Comparison of ENCODE assay signal across 10 cellular contexts in genomic region chr7:47572101-47572460, GRCh38. TPM values are rescaled to one million over a fixed set of nuclear protein-coding genes. Genes with fewer than 3 reads are reported as not detected.
A peak's percentile ranks its signal among the peaks of the same experiment; 100 is the strongest.
DNase-seq lines count a peak whose midpoint lies in the region; ATAC-seq and TF ChIP-seq lines count a peak whose summit lies in the region.
"Had no signal": no experiment of that assay in that cellular context is flagged by ENCODE, and none has a peak within 500 bp of the region (broad histone marks: within the 10 kb centered on the region; RNA-seq: fewer than 3 reads in every experiment).

No MANE protein-coding gene starts in this region.

- H3K36me3 ChIP-seq in breast epithelium (no peaks in the 10 kb centered on the region), lower lobe of right lung (peaks cover 5% of the 10 kb centered on the region), testis (ENCODE audit: low read depth, missing control alignments) (no peaks in the 10 kb centered on the region)

- intact Hi-C loops in breast epithelium (cut with DNase I; ENCODE audit: low total_unique reads): no loop called here
- intact Hi-C loops in lower lobe of right lung (cut with DNase I): no loop called here
- intact Hi-C loops in testis (cut with DNase I; ENCODE audit: low total_unique reads): loop anchor here (10.0 kb wide), 1 partner anchor 53 kb away; no protein-coding TSS in a partner anchor

- H3K4me1 ChIP-seq in breast epithelium (peaks cover 18 to 34% of the 10 kb centered on the region in 2 donors), lower lobe of right lung (peaks cover 99% of the 10 kb centered on the region), testis (peaks cover 90% of the 10 kb centered on the region)

- ATAC-seq in lower lobe of right lung: peak in 1 of 2 donors; percentile 1
- no peak for ATAC-seq in activated naive CD4-positive, alpha-beta T cell treated with anti-CD3 and anti-CD28 coated beads, Interleukin-2, amount 50 U/mL, for 72 hours

- H3K27me3 ChIP-seq in breast epithelium (no peaks in the 10 kb centered on the region), lower lobe of right lung (ENCODE audit: low read depth) (no peaks in the 10 kb centered on the region), testis (no peaks in the 10 kb centered on the region)

- TF ChIP-seq POLR2A in breast epithelium (IDR thresholded peaks at IDR 0.05): no peak
- TF ChIP-seq POLR2A in testis (IDR thresholded peaks at IDR 0.05): no peak

- peaks cover 1% of the 10 kb centered on the region for H3K27me3 Mint-ChIP-seq in IgD-negative memory B cell

- H3K27ac ChIP-seq in breast epithelium (peak overlapping the region; percentile 77 to 82), lower lobe of right lung (peak overlapping the region; percentile 87), testis (peak overlapping the region; percentile 82 to 84)

- peak in 1 of 2 donors; percentile 32 for DNase-seq in breast epithelium (ENCODE audit: low spot score in 2 of 2)
- DNase-seq in lower lobe of right lung: no peak
- no peak for DNase-seq in testis
- no peak for DNase-seq in NCI-H1105 (lab: John Stamatoyannopoulos, UW)
- DNase-seq in DMS79 (lab: John Stamatoyannopoulos, UW): no peak
- DNase-seq in activated naive CD4-positive, alpha-beta T cell treated with anti-CD3 and anti-CD28 coated beads, Interleukin-2, amount 50 U/mL, for 72 hours (ENCODE audit: low spot score in 2 of 2): no peak
- no peak for DNase-seq in G401 (ENCODE audit: low spot score)
- DNase-seq: activated CD4-positive, alpha-beta T cell treated with anti-CD3 and anti-CD28 coated beads for 4 hours; NCI-H526 had no signal

- 38 to 52% methylated on average over 14 of the region's 14 CpGs for WGBS in testis, 2 donors

- no peak for TF ChIP-seq CTCF in breast epithelium (IDR thresholded peaks at IDR 0.05)
- no peak for TF ChIP-seq CTCF in lower lobe of right lung (IDR thresholded peaks at IDR 0.05)
- no peak for TF ChIP-seq CTCF in testis (IDR thresholded peaks at IDR 0.05)

- peaks cover under 1% of the 10 kb centered on the region for H3K36me3 Mint-ChIP-seq in IgD-negative memory B cell
- H3K36me3 Mint-ChIP-seq in activated naive CD4-positive, alpha-beta T cell treated with anti-CD3 and anti-CD28 coated beads, Interleukin-2, amount 50 U/mL, for 72 hours: no peaks in the 10 kb centered on the region

- H3K4me1 Mint-ChIP-seq in IgD-negative memory B cell: peaks cover 51 to 67% (median 54%) of the 10 kb centered on the region in 3 donors

- in situ Hi-C loops in G401 (cut with HindIII; ENCODE audit: low sequenced_read_pairs): no loop called here

- no peaks in the 10 kb centered on the region for H3K9me3 ChIP-seq in breast epithelium
- H3K9me3 ChIP-seq in lower lobe of right lung: no peaks in the 10 kb centered on the region
- H3K9me3 ChIP-seq in testis: no peaks in the 10 kb centered on the region

- peak overlapping the region in 2 of 3 donors; percentile 13 to 71 for H3K27ac Mint-ChIP-seq in IgD-negative memory B cell
- H3K27ac Mint-ChIP-seq in activated naive CD4-positive, alpha-beta T cell treated with anti-CD3 and anti-CD28 coated beads, Interleukin-2, amount 50 U/mL, for 72 hours: no peak overlapping the region

- H3K9me3 Mint-ChIP-seq in IgD-negative memory B cell: no peaks in the 10 kb centered on the region
- H3K9me3 Mint-ChIP-seq in activated naive CD4-positive, alpha-beta T cell treated with anti-CD3 and anti-CD28 coated beads, Interleukin-2, amount 50 U/mL, for 72 hours: peaks cover 0 to 7% of the 10 kb centered on the region in 2 donors

- H3K4me3 Mint-ChIP-seq in IgD-negative memory B cell: peak overlapping the region in 1 of 4 donors; percentile 54

- H3K4me3 ChIP-seq in breast epithelium (peak overlapping the region in 2 of 3 donors; percentile 24 to 55), lower lobe of right lung (peak overlapping the region; percentile 33), testis (no peak overlapping the region)

RNA-seq across cellular contexts. Expression of gene TNS3, which starts 9.8 kb away (rescaled TPM):
- 12.5 TPM for polyA plus RNA-seq in IgD-negative memory B cell
- total RNA-seq in breast epithelium: 10 to 100 TPM; 41.0 to 78.1 (median 56.2) TPM
- 174 TPM for total RNA-seq in lower lobe of right lung
- total RNA-seq in testis: 10 to 100 TPM; 60.0 to 93.5 TPM
- polyA plus RNA-seq in testis (ENCODE audit: insufficient read depth, low read depth, low replicate concordance): 28.5 TPM
- total RNA-seq in activated naive CD4-positive, alpha-beta T cell treated with anti-CD3 and anti-CD28 coated beads, Interleukin-2, amount 50 U/mL, for 72 hours: 1 to 10 TPM in 1 of 2 donors, under 1 TPM in 1; 0.23 to 1.7 TPM
- 35.4 and 37.3 TPM in 2 replicates for total RNA-seq in G401 (2014; rRNA removed; shearing (Covaris generic))

Comparison
In these comparisons a context has a peak if more than half of its experiments do, and no peak if none do; other contexts are left out.
1. H3K27ac Mint-ChIP-seq: peak in IgD-negative memory B cell (2 of 3); none in activated naive CD4-positive, alpha-beta T cell treated with anti-CD3 and anti-CD28 coated beads, Interleukin-2, amount 50 U/mL, for 72 hours (0 of 2).
2. H3K4me3 ChIP-seq: peak in breast epithelium (2 of 3) and lower lobe of right lung (single experiment); none in testis (0 of 2).
3. RNA of gene TNS3, which starts 9.8 kb away (total RNA-seq): 174 TPM in lower lobe of right lung (single experiment), 60.0 to 93.5 TPM in testis, 41.0 to 78.1 TPM in breast epithelium and 35.4 to 37.3 TPM in G401; 0.23 to 1.7 TPM in activated naive CD4-positive, alpha-beta T cell treated with anti-CD3 and anti-CD28 coated beads, Interleukin-2, amount 50 U/mL, for 72 hours; every median in the first group is over 10 times any median in the second.
4. Peak in every context shown above with its lines, with median percentiles within 50 percentile points of each other: H3K27ac ChIP-seq.